In genomic region chr15:40470423-40471104, GRCh38 we compare ENCODE assay signal across 8 cellular contexts. TPM values are rescaled to one million over a fixed set of nuclear protein-coding genes. Genes with fewer than 3 reads are reported as not detected.
DNase-seq lines count a peak whose midpoint lies in the region; ATAC-seq and TF ChIP-seq lines count a peak whose summit lies in the region.

TSS of gene CHST14 (plus strand) at chr15:40470984. CDS start at chr15:40471214, 230 bp downstream.

- 3% methylated on average over 28 to 52 of the region's 52 CpGs for WGBS in esophagus, 2 donors
- WGBS in stomach, 5 donors, result 0 to 4% (median 2%) methylated on average over 13 to 52 of the region's 52 CpGs

- H3K27ac Mint-ChIP-seq in activated T-cell treated with anti-CD3 and anti-CD28 coated beads, Interleukin-2, amount 50 U/mL, for 24 hours, result peak within 1 kb of the TSS; percentile 85

- H3K36me3 Mint-ChIP-seq in activated T-cell treated with anti-CD3 and anti-CD28 coated beads, Interleukin-2, amount 50 U/mL, for 24 hours (ENCODE audit: low read depth), result peaks cover 26% of the 10 kb centered on the region

- peak within 1 kb of the TSS; percentile 67 for H3K4me3 ChIP-seq in NT2/D1 (ENCODE audit: insufficient read length, low read depth)
- H3K4me3 ChIP-seq in esophagus (ENCODE audit: low read depth in 1 of 2, low read length in 2 of 2), result peak within 1 kb of the TSS; percentile 54 to 75
- H3K4me3 ChIP-seq in mucosa of rectum (ENCODE audit: low read length in 2 of 2), result peak within 1 kb of the TSS; percentile 81 to 85
- peak within 1 kb of the TSS; percentile 79 to 96 (median 92) for H3K4me3 ChIP-seq in stomach

- H3K4me1 ChIP-seq in NT2/D1 (ENCODE audit: insufficient read depth, insufficient read length) (peaks cover 13% of the 10 kb centered on the region), esophagus (ENCODE audit: control insufficient read depth in 2 of 2, insufficient read depth in 2 of 2, low read length in 1 of 2) (peaks cover 0 to 12% of the 10 kb centered on the region in 2 donors), mucosa of rectum (ENCODE audit: control insufficient read depth in 2 of 2, insufficient read depth in 2 of 2, low read length in 2 of 2) (peaks cover 16 to 21% of the 10 kb centered on the region in 2 donors), stomach (peaks cover 20 to 33% (median 31%) of the 10 kb centered on the region in 4 donors)

- H3K27me3 ChIP-seq in NT2/D1 (ENCODE audit: insufficient read depth, insufficient read length), result no peaks in the 10 kb centered on the region
- no peaks in the 10 kb centered on the region for H3K27me3 ChIP-seq in esophagus (ENCODE audit: control insufficient read depth in 1 of 2, insufficient read depth in 2 of 2, low read length in 2 of 2)
- H3K27me3 ChIP-seq in mucosa of rectum (ENCODE audit: control insufficient read depth in 2 of 2, insufficient read depth in 2 of 2, low read length in 2 of 2), result no peaks in the 10 kb centered on the region
- no peaks in the 10 kb centered on the region for H3K27me3 ChIP-seq in stomach

- no peak for TF ChIP-seq EP300 in stomach (IDR thresholded peaks at IDR 0.05)

- H3K36me3 ChIP-seq in NT2/D1 (ENCODE audit: insufficient read depth, insufficient read length, low read length) (peaks cover 37% of the 10 kb centered on the region), esophagus (ENCODE audit: control insufficient read depth in 2 of 2, insufficient read depth in 2 of 2, low read length in 1 of 2) (peaks cover 4 to 15% of the 10 kb centered on the region in 2 donors), mucosa of rectum (ENCODE audit: control insufficient read depth in 2 of 2, insufficient read depth in 2 of 2, low read length in 2 of 2) (peaks cover 8 to 14% of the 10 kb centered on the region in 2 donors), stomach (peaks cover 5 to 23% (median 20%) of the 10 kb centered on the region in 4 donors)

- ATAC-seq in HG02973 (IDR thresholded peaks at IDR 0.05; ENCODE audit: unreplicated experiment), result peak; percentile 61

- intact Hi-C loops in stomach (cut with DNase I; ENCODE audit: low total_unique reads), result no loop called here

- H3K4me3 Mint-ChIP-seq in activated T-cell treated with anti-CD3 and anti-CD28 coated beads, Interleukin-2, amount 50 U/mL, for 24 hours, result peak within 1 kb of the TSS; percentile 86

- TF ChIP-seq POLR2A in stomach (IDR thresholded peaks at IDR 0.05), result no peak

- no peak for TF ChIP-seq CTCF in stomach (IDR thresholded peaks at IDR 0.05)

- H3K27ac ChIP-seq in esophagus (ENCODE audit: low read depth in 2 of 2, low read length in 1 of 2) (peak within 1 kb of the TSS; percentile 83), mucosa of rectum (ENCODE audit: low read depth in 2 of 2, low read length in 2 of 2) (peak within 1 kb of the TSS; percentile 66 to 77), stomach (peak within 1 kb of the TSS; percentile 82 to 93 (median 90))

- no peaks in the 10 kb centered on the region for H3K27me3 Mint-ChIP-seq in activated T-cell treated with anti-CD3 and anti-CD28 coated beads, Interleukin-2, amount 50 U/mL, for 24 hours

- H3K9me3 ChIP-seq in NT2/D1 (ENCODE audit: insufficient read depth, low read length) (no peaks in the 10 kb centered on the region), esophagus (ENCODE audit: control insufficient read depth in 2 of 2, insufficient read depth in 1 of 2, low read depth in 1 of 2, low read length in 1 of 2) (no peaks in the 10 kb centered on the region), mucosa of rectum (ENCODE audit: control insufficient read depth in 2 of 2, low read length in 2 of 2) (no peaks in the 10 kb centered on the region), stomach (no peaks in the 10 kb centered on the region)

- peak within 1 kb of the TSS; percentile 92 for H3K9ac ChIP-seq in NT2/D1 (ENCODE audit: insufficient read length, low read depth)
- peak within 1 kb of the TSS; percentile 83 for H3K9ac ChIP-seq in mucosa of rectum (ENCODE audit: low read depth in 1 of 2, low read length in 2 of 2)

- peak; percentile 37 for DNase-seq in SIG-M5 treated with dmso at 0.1 percent for 504 hours (lab: John Stamatoyannopoulos, UW; ENCODE audit: unreplicated experiment)
- no peak for DNase-seq in SIG-M5 (lab: John Stamatoyannopoulos, UW)
- DNase-seq in NT2/D1 (ENCODE audit: low read depth, low spot score), result peak; percentile 20
- peak; percentile 73 for DNase-seq in activated T-cell treated with anti-CD3 and anti-CD28 coated beads, Interleukin-2, amount 50 U/mL, for 24 hours
- DNase-seq in stomach, result peak; percentile 55

- H3K4me1 Mint-ChIP-seq in activated T-cell treated with anti-CD3 and anti-CD28 coated beads, Interleukin-2, amount 50 U/mL, for 24 hours (ENCODE audit: low read depth), result peaks cover 39% of the 10 kb centered on the region

- H3K9me3 Mint-ChIP-seq in activated T-cell treated with anti-CD3 and anti-CD28 coated beads, Interleukin-2, amount 50 U/mL, for 24 hours, result no peaks in the 10 kb centered on the region

RNA-seq across cellular contexts. Expression of gene CHST14, which starts in this region (rescaled TPM):
- polyA plus RNA-seq in esophagus (1 to 10 TPM; 4.3 to 4.4 TPM), stomach (1 to 10 TPM in 2 of 3 donors, under 1 TPM in 1; 0.92 to 7.4 (median 2.7) TPM)
- 10 to 100 TPM in 2 of 5 donors, 1 to 10 TPM in 3; 2.5 to 14.6 (median 5.4) TPM for total RNA-seq in stomach
